In the genomic region with DNA sequence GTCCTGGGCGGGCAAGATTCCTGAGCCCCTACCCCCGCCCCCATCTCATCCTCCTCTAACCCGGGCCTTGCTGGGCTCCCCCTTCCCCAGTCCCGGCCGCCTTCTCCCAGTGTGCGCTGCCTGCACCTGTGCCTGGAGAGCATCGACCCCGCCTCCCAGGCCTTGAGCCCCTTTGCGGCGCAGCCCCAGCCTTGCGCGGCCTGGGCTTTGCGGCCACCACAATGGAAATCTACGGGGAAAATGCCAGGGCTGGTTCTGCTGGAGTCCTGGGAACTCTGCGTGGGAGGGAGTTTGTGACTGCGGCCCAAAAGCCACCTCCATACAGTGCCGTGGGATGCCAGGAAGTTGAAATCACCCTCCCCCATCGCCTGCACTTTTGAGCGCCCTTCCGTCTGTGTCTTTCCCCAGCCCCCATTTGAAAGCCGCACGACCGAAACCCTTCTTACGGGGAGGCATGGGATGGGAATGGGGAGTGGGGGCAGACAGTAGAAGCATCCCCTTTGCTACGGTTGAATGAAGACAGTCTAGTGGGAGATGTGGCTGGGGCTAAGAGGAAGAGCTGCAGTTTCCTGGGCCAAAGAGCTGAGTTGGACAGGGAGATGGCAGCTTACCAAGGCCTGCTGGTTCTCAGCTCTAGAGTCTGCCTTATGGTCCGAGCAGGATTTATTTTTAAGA, we compare ENCODE assay signal across 12 cellular contexts. TPM values are rescaled to one million over a fixed set of nuclear protein-coding genes. Genes with fewer than 3 reads are reported as not detected.
DNase-seq lines count a peak whose midpoint lies in the region; ATAC-seq, FAIRE-seq and TF ChIP-seq lines count a peak whose summit lies in the region.
"Had no signal": no experiment of that assay in that cellular context is flagged by ENCODE, and none has a peak within 500 bp of the region (broad histone marks: within the 10 kb centered on the region; RNA-seq: fewer than 3 reads in every experiment).

No MANE protein-coding gene starts in this region.

- peak overlapping the region; percentile 48 for H3K4me2 ChIP-seq in DOHH2 (ENCODE audit: low read length)

- no peaks in the 10 kb centered on the region for H3K36me3 ChIP-seq in DOHH2 (ENCODE audit: control insufficient read depth, low read length)
- H3K36me3 ChIP-seq in bronchial epithelial cell (ENCODE audit: control insufficient read depth, insufficient read depth, low read length) = no peaks in the 10 kb centered on the region

- H3K27me3 ChIP-seq in DOHH2 (ENCODE audit: control insufficient read depth, low read length) = peaks cover 58% of the 10 kb centered on the region
- no peaks in the 10 kb centered on the region for H3K27me3 ChIP-seq in bronchial epithelial cell (ENCODE audit: control insufficient read depth, insufficient read depth, low read length)

- H3K9me2 ChIP-seq in DOHH2 (replicated peaks; ENCODE audit: control insufficient read depth, low read length) = no peaks in the 10 kb centered on the region

- DNase-seq in NCI-H146 (lab: John Stamatoyannopoulos, UW) = peak; percentile 92
- no peak for DNase-seq in bronchial epithelial cell (ENCODE audit: low read depth)
- DNase-seq in medulla oblongata (ENCODE audit: extremely low spot score) = peak; percentile 72
- no peak for DNase-seq in HuH-7 (ENCODE audit: low spot score)
- no peak for DNase-seq in activated naive CD4-positive, alpha-beta T cell treated with anti-CD3 and anti-CD28 coated beads, Interleukin-2, amount 50 U/mL, for 16 hours
- DNase-seq: DND-41, NCI-H1930 had no signal

- peak overlapping the region; percentile 65 for H3K4me3 ChIP-seq in DOHH2 (ENCODE audit: low read length)
- peak overlapping the region; percentile 85 for H3K4me3 ChIP-seq in bronchial epithelial cell (ENCODE audit: low read depth, low read length)

- no peak for FAIRE-seq in bronchial epithelial cell (lab: Jason Lieb, UNC)

- H3K9me3 ChIP-seq in DOHH2 (ENCODE audit: control insufficient read depth, insufficient read depth, low read length) = no peaks in the 10 kb centered on the region

- H3F3A ChIP-seq in DOHH2 (ENCODE audit: control insufficient read depth, insufficient read depth) = 0 out of 2 replicates have a peak, but pooled peaks cover 7% of the 10 kb centered on the region

- no peak for TF ChIP-seq CTCF in DOHH2 (IDR thresholded peaks at IDR 0.05; ENCODE audit: low read depth, low read length, poor library complexity, severe bottlenecking)
- TF ChIP-seq CTCF in bronchial epithelial cell (IDR thresholded peaks at IDR 0.05; ENCODE audit: insufficient read depth, low read length, severe bottlenecking) = no peak

- H3K4me1 ChIP-seq in DOHH2 (ENCODE audit: control insufficient read depth, low read length) = peaks cover 44% of the 10 kb centered on the region

- no peaks in the 10 kb centered on the region for H3K79me2 ChIP-seq in DOHH2 (ENCODE audit: control insufficient read depth, low read length)

- no peak overlapping the region for H3K27ac ChIP-seq in DOHH2 (ENCODE audit: low read depth, low read length)
- H3K27ac ChIP-seq: VCaP had no signal

- H4K20me1 ChIP-seq in DOHH2 (ENCODE audit: control insufficient read depth, insufficient read depth, low read depth, low read length) = no peaks in the 10 kb centered on the region

- ATAC-seq in HG03196 (IDR thresholded peaks at IDR 0.05; ENCODE audit: unreplicated experiment) (no peak), GM21825 (IDR thresholded peaks at IDR 0.05; ENCODE audit: unreplicated experiment) (no peak)

RNA-seq across cellular contexts. Expression of gene SOX2, which starts 1.0 kb away (rescaled TPM):
- 4.5 and 15.4 TPM in 2 replicates for total RNA-seq in bronchial epithelial cell
- total RNA-seq: fibroblast of villous mesenchyme had no signal

Comparison
In these comparisons a context has a peak if more than half of its experiments do, and no peak if none do; other contexts are left out.
1. DNase-seq: peak in NCI-H146 (single experiment) and medulla oblongata (single experiment); none in bronchial epithelial cell (single experiment), HuH-7 (single experiment) and activated naive CD4-positive, alpha-beta T cell treated with anti-CD3 and anti-CD28 coated beads, Interleukin-2, amount 50 U/mL, for 16 hours (single experiment).